8 cellular contexts compared by ENCODE assay signal in the genomic region with DNA sequence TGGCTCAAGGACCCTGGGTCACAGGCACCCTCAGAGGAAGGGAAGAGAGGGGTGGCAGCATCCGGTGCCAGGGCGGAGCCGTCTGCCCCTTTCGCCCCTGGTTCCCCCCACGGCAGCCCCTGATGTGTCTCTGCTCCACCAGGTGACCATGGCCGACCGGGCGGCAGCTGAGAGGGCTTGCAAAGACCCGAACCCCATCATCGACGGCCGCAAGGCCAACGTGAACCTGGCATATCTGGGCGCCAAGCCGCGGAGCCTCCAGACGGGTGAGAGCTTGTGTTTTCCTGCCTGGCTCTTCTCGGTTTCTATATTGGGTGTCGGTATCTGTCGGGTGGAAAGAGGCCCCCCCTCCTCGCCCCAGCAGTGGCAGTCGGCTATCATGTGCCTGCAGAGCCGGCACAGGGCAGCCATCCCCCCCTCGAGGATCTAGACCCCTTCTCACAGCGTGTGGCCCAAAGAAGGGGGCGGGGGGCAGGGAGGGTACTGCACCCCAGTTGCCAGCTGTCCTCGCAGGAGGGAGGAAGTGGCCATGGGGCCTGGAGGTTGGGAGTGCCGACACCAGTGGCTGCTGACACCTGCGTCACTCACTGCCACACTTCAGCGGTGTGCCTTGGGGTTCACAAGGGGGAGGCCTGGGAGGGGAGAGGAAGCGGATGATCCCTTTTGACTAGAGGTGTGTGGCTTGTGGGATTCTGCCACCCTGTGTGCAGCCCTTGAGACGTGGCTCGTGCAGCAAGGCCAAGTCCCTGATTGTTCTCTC. TPM values are rescaled to one million over a fixed set of nuclear protein-coding genes. Genes with fewer than 3 reads are reported as not detected.
DNase-seq lines count a peak whose midpoint lies in the region; ATAC-seq, FAIRE-seq and TF ChIP-seq lines count a peak whose summit lies in the region.

No MANE protein-coding gene starts in this region.

- peak overlapping the region; percentile 96 for H3K4me3 ChIP-seq in CD8-positive, alpha-beta memory T cell (ENCODE audit: low read length)
- peak overlapping the region; percentile 76 for H3K4me3 ChIP-seq in HUES48 (ENCODE audit: low read depth, low read length)
- peak overlapping the region; percentile 60 to 94 (median 72) for H3K4me3 ChIP-seq in H1 (ENCODE audit: extremely low read depth in 1 of 4, insufficient read depth in 2 of 4, low read depth in 3 of 4, low read length in 4 of 4)
- H3K4me3 ChIP-seq in suprapubic skin: peak overlapping the region; percentile 79

- peaks cover 5% of the 10 kb centered on the region; the same call in 1 of the 2 replicates for H3K23me2 ChIP-seq in H1 (ENCODE audit: low read depth, low read length)

- H2BK15ac ChIP-seq in H1 (ENCODE audit: low read length): 0 out of 2 replicates have a peak overlapping the region, but pooled peaks have one; percentile 72

- peak overlapping the region; percentile 32 for H3K18ac ChIP-seq in H1 (ENCODE audit: extremely low read depth, low read length)

- peaks cover 23 to 28% of the 10 kb centered on the region in 2 experiments for H4K20me1 ChIP-seq in H1 (replicated peaks in 1 of 2; ENCODE audit: control insufficient read depth in 1 of 2, insufficient read depth in 2 of 2, low read length in 2 of 2)

- peak overlapping the region; percentile 71 for H4K8ac ChIP-seq in H1 (ENCODE audit: extremely low read depth, insufficient read depth, low read length)

- peak; percentile 83 to 96 (median 95) for DNase-seq in CD8-positive, alpha-beta memory T cell
- DNase-seq in activated CD4-positive, alpha-beta memory T cell treated with anti-CD3 and anti-CD28 coated beads for 36 hours: peak; percentile 90
- DNase-seq in H1 (ENCODE audit: low read depth in 1 of 2, low spot score in 2 of 2) (no peak), suprapubic skin (ENCODE audit: low spot score in 2 of 2) (no peak), NCI-H187 treated with DMSO at 0.1 percent for 48 hours (lab: John Stamatoyannopoulos, UW) (no peak)
- peak; percentile 86 for DNase-seq in natural killer cell treated with Interleukin-12 subunit alpha and Interleukin-12 subunit beta and Interleukin-15 and Interleukin-18, amount 100 ng/mL, for 72 hours (ENCODE audit: low spot score)

- intact Hi-C loops in activated CD4-positive, alpha-beta memory T cell treated with anti-CD3 and anti-CD28 coated beads for 36 hours (cut with micrococcal nuclease): loop anchor here (1.0 to 10.0 kb wide), 5 partner anchors 41 to 1772 kb away; a partner anchor contains a TSS

- H3K4me1 ChIP-seq in CD8-positive, alpha-beta memory T cell (ENCODE audit: insufficient read depth, low read length): peaks cover 63% of the 10 kb centered on the region
- peaks cover 31% of the 10 kb centered on the region for H3K4me1 ChIP-seq in HUES48 (ENCODE audit: control insufficient read depth, insufficient read depth, low read length)
- peaks cover 5 to 27% (median 18%) of the 10 kb centered on the region in 4 experiments for H3K4me1 ChIP-seq in H1 (replicated peaks in 1 of 4; ENCODE audit: control insufficient read depth in 3 of 4, insufficient read depth in 4 of 4, low read length in 3 of 4)
- H3K4me1 ChIP-seq in suprapubic skin: peaks cover 62% of the 10 kb centered on the region

- POLR2A ChIA-PET in CD8-positive, alpha-beta memory T cell (lab: Charles Lee): interaction anchor here (0.5 to 3.1 kb wide), 15 partner anchors 12 to 1260 kb away, joined by 3 to 20 read pairs (median 5); a partner anchor contains a TSS
- POLR2A ChIA-PET in activated CD4-positive, alpha-beta memory T cell treated with anti-CD3 and anti-CD28 coated beads for 36 hours (lab: Charles Lee): interaction anchor here (0.7 to 1.4 kb wide), 5 partner anchors 20 to 1772 kb away, joined by 3 to 8 read pairs (median 4); a partner anchor contains a TSS
- POLR2A ChIA-PET in H1 (lab: Charles Lee; ENCODE audit: partially characterized antibody): interaction anchor here (0.7 to 3.2 kb wide), 9 partner anchors 8 to 119 kb away, joined by 3 to 11 read pairs (median 3); no protein-coding TSS in a partner anchor

- no peak overlapping the region for H2AK5ac ChIP-seq in H1 (ENCODE audit: low read depth, low read length)

- no peak overlapping the region for H2BK12ac ChIP-seq in H1 (ENCODE audit: low read depth, low read length)

- H3K4ac ChIP-seq in H1 (replicated peaks; ENCODE audit: insufficient read length, low read depth, low read length): peak overlapping the region; percentile 89

- CTCF ChIA-PET in CD8-positive, alpha-beta memory T cell (lab: Charles Lee): interaction anchor here (0.6 to 2.6 kb wide), 8 partner anchors 11 to 906 kb away, joined by 3 to 13 read pairs (median 6); no protein-coding TSS in a partner anchor
- CTCF ChIA-PET in activated CD4-positive, alpha-beta memory T cell treated with anti-CD3 and anti-CD28 coated beads for 36 hours (lab: Charles Lee): interaction anchor here (0.6 to 5.8 kb wide), 3 partner anchors 12 to 228 kb away, joined by 4 to 45 read pairs (median 11); no protein-coding TSS in a partner anchor
- CTCF ChIA-PET in H1 (lab: Charles Lee; ENCODE audit: partially characterized antibody): interaction anchor here (0.6 to 1.5 kb wide), 7 partner anchors 11 to 700 kb away, joined by 3 to 4 read pairs (median 3); no protein-coding TSS in a partner anchor

- no peak overlapping the region for H2BK20ac ChIP-seq in H1 (ENCODE audit: low read length)

- no peak overlapping the region for H3K56ac ChIP-seq in H1 (replicated peaks; ENCODE audit: insufficient read length, low read depth, low read length)

- peak; percentile 70 to 72 for ATAC-seq in natural killer cell treated with Interleukin-12 subunit alpha and Interleukin-12 subunit beta and Interleukin-15 and Interleukin-18, amount 100 ng/mL, for 72 hours
- no peak for ATAC-seq in GM21360 (IDR thresholded peaks at IDR 0.05; ENCODE audit: unreplicated experiment)

- peak overlapping the region; percentile 58 to 74 for H3K4me2 ChIP-seq in H1 (ENCODE audit: insufficient read depth in 1 of 2, low read depth in 2 of 2, low read length in 2 of 2)

- peaks cover 5 to 57% of the 10 kb centered on the region in 2 experiments; a peak in 3 of 4 replicates for H3K79me2 ChIP-seq in H1 (ENCODE audit: control insufficient read depth in 1 of 2, insufficient read depth in 2 of 2, low read length in 2 of 2)

- peaks cover 30% of the 10 kb centered on the region for H3K79me1 ChIP-seq in H1 (ENCODE audit: low read depth, low read length)

- no peak overlapping the region for H2BK120ac ChIP-seq in H1 (replicated peaks; ENCODE audit: low read depth, low read length)

- no peak for FAIRE-seq in H1 (lab: Jason Lieb, UNC)

- H4K91ac ChIP-seq in H1 (replicated peaks; ENCODE audit: insufficient read length, low read length): no peak overlapping the region

- no peak overlapping the region for H3K23ac ChIP-seq in H1 (ENCODE audit: insufficient read length)

- H3K27me3 Mint-ChIP-seq in CD8-positive, alpha-beta memory T cell: peaks cover 0 to 5% of the 10 kb centered on the region in 2 donors
- H3K27me3 Mint-ChIP-seq in activated CD4-positive, alpha-beta memory T cell treated with anti-CD3 and anti-CD28 coated beads for 36 hours: no peaks in the 10 kb centered on the region
- no peaks in the 10 kb centered on the region for H3K27me3 Mint-ChIP-seq in natural killer cell treated with Interleukin-12 subunit alpha and Interleukin-12 subunit beta and Interleukin-15 and Interleukin-18, amount 100 ng/mL, for 72 hours

- peak overlapping the region; percentile 68; the same call in 1 of the 2 replicates for H2BK5ac ChIP-seq in H1 (ENCODE audit: low read depth, low read length)

- H2AFZ ChIP-seq in H1 (ENCODE audit: low read length): no peak overlapping the region

- H3K4me3 Mint-ChIP-seq in CD8-positive, alpha-beta memory T cell: peak overlapping the region; percentile 74 to 99 (median 91)
- peak overlapping the region; percentile 95 for H3K4me3 Mint-ChIP-seq in activated CD4-positive, alpha-beta memory T cell treated with anti-CD3 and anti-CD28 coated beads for 36 hours
- H3K4me3 Mint-ChIP-seq in natural killer cell treated with Interleukin-12 subunit alpha and Interleukin-12 subunit beta and Interleukin-15 and Interleukin-18, amount 100 ng/mL, for 72 hours: peak overlapping the region; percentile 93

- no peaks in the 10 kb centered on the region for H3K27me3 ChIP-seq in CD8-positive, alpha-beta memory T cell (ENCODE audit: insufficient read depth, low read length, poor library complexity, severe bottlenecking)
- H3K27me3 ChIP-seq in HUES48 (ENCODE audit: control insufficient read depth, insufficient read depth, low read length) (no peaks in the 10 kb centered on the region), H1 (replicated peaks in 1 of 4; ENCODE audit: control insufficient read depth in 3 of 4, extremely low read depth in 1 of 4, insufficient read depth in 3 of 4, low read length in 3 of 4) (peaks cover 0 to 10% (median 4%) of the 10 kb centered on the region in 4 experiments; a peak in 4 of 7 replicates), suprapubic skin (no peaks in the 10 kb centered on the region)

- 81% methylated on average over 27 of the region's 33 CpGs; no CpG with 5 or more reads in 1 of the 2 experiments for WGBS in H1 (ENCODE audit: extremely low coverage in 1 of 2, insufficient coverage in 1 of 2, insufficient read length in 1 of 2, insufficient replicate concordance in 2 of 2, low coverage in 1 of 2, low lambda C conversion rate in 2 of 2, missing lambda C conversion rate in 1 of 2), 2 experiments
- WGBS in suprapubic skin: 33% methylated on average over 8 of the region's 33 CpGs

- TF ChIP-seq POLR2A in H1 (IDR thresholded peaks at IDR 0.05; ENCODE audit: control extremely low read depth in 1 of 2, low read depth in 2 of 2, low read length in 2 of 2) (no peak), suprapubic skin (IDR thresholded peaks at IDR 0.05) (no peak)

- TF ChIP-seq CTCF in H1 (IDR thresholded peaks at IDR 0.05; ENCODE audit: control extremely low read depth in 1 of 3, insufficient read depth in 1 of 3, low read depth in 1 of 3, low read length in 3 of 3): no peak
- no peak for TF ChIP-seq CTCF in suprapubic skin (IDR thresholded peaks at IDR 0.05)

- peaks cover 45% of the 10 kb centered on the region for H3K36me3 ChIP-seq in CD8-positive, alpha-beta memory T cell (ENCODE audit: insufficient read depth, low read length)
- H3K36me3 ChIP-seq in HUES48 (ENCODE audit: control insufficient read depth, insufficient read depth, low read length) (peaks cover 46% of the 10 kb centered on the region), H1 (ENCODE audit: control insufficient read depth in 2 of 4, insufficient read depth in 4 of 4, low read length in 3 of 4) (peaks cover 10 to 38% (median 19%) of the 10 kb centered on the region in 4 experiments; a peak in 7 of 8 replicates), suprapubic skin (peaks cover 10% of the 10 kb centered on the region)

- H3K14ac ChIP-seq in H1 (ENCODE audit: insufficient read length): no peak overlapping the region

- no peak for TF ChIP-seq RAD21 in H1 (IDR thresholded peaks at IDR 0.05 in 1 of 2, conservative IDR thresholded peaks at IDR 0.05 in 1 of 2; ENCODE audit: low read depth in 2 of 2, low read length in 2 of 2)

- peaks cover 11 to 58% (median 12%) of the 10 kb centered on the region in 3 donors for H3K36me3 Mint-ChIP-seq in CD8-positive, alpha-beta memory T cell
- H3K36me3 Mint-ChIP-seq in activated CD4-positive, alpha-beta memory T cell treated with anti-CD3 and anti-CD28 coated beads for 36 hours: peaks cover 55% of the 10 kb centered on the region
- peaks cover 5% of the 10 kb centered on the region for H3K36me3 Mint-ChIP-seq in natural killer cell treated with Interleukin-12 subunit alpha and Interleukin-12 subunit beta and Interleukin-15 and Interleukin-18, amount 100 ng/mL, for 72 hours

- H3K27ac ChIP-seq in CD8-positive, alpha-beta memory T cell (ENCODE audit: low read depth, low read length): peak overlapping the region; percentile 96
- no peak overlapping the region for H3K27ac ChIP-seq in HUES48 (ENCODE audit: low read depth, low read length)
- no peak overlapping the region for H3K27ac ChIP-seq in H1 (ENCODE audit: low read depth, low read length)
- peak overlapping the region; percentile 31 for H3K27ac ChIP-seq in suprapubic skin

- H3K9me3 ChIP-seq in CD8-positive, alpha-beta memory T cell (ENCODE audit: low read length): no peaks in the 10 kb centered on the region
- H3K9me3 ChIP-seq in HUES48 (ENCODE audit: control insufficient read depth, insufficient read depth, low read length) (no peaks in the 10 kb centered on the region), H1 (ENCODE audit: insufficient read depth in 2 of 2, low read depth in 1 of 2, low read length in 1 of 2) (no peaks in the 10 kb centered on the region), suprapubic skin (no peaks in the 10 kb centered on the region)

- peak overlapping the region; percentile 90 to 100 (median 99) for H3K27ac Mint-ChIP-seq in CD8-positive, alpha-beta memory T cell
- peak overlapping the region; percentile 97 for H3K27ac Mint-ChIP-seq in activated CD4-positive, alpha-beta memory T cell treated with anti-CD3 and anti-CD28 coated beads for 36 hours
- H3K27ac Mint-ChIP-seq in natural killer cell treated with Interleukin-12 subunit alpha and Interleukin-12 subunit beta and Interleukin-15 and Interleukin-18, amount 100 ng/mL, for 72 hours: peak overlapping the region; percentile 79

- 0 out of 2 replicates have a peak overlapping the region, but pooled peaks have one; percentile 54 for H3K9ac ChIP-seq in HUES48 (ENCODE audit: low read depth, low read length)
- H3K9ac ChIP-seq in H1 (replicated peaks in 1 of 4; ENCODE audit: extremely low read depth in 1 of 4, low read depth in 3 of 4, low read length in 3 of 4): peak overlapping the region in 1 of 4 experiments; percentile 56; a peak in 1 of 7 replicates

- no peaks in the 10 kb centered on the region for H3K9me3 Mint-ChIP-seq in CD8-positive, alpha-beta memory T cell
- H3K9me3 Mint-ChIP-seq in activated CD4-positive, alpha-beta memory T cell treated with anti-CD3 and anti-CD28 coated beads for 36 hours: no peaks in the 10 kb centered on the region
- no peaks in the 10 kb centered on the region for H3K9me3 Mint-ChIP-seq in natural killer cell treated with Interleukin-12 subunit alpha and Interleukin-12 subunit beta and Interleukin-15 and Interleukin-18, amount 100 ng/mL, for 72 hours

- no peak overlapping the region for H4K5ac ChIP-seq in H1 (ENCODE audit: insufficient read length, low read depth, low read length)

- TF ChIP-seq EP300 in H1 (IDR thresholded peaks at IDR 0.05; ENCODE audit: borderline replicate concordance in 1 of 2, low read depth in 2 of 2, low read length in 2 of 2) (no peak), suprapubic skin (IDR thresholded peaks at IDR 0.05) (no peak)

- peaks cover 60 to 73% (median 60%) of the 10 kb centered on the region in 3 donors for H3K4me1 Mint-ChIP-seq in CD8-positive, alpha-beta memory T cell
- peaks cover 56% of the 10 kb centered on the region for H3K4me1 Mint-ChIP-seq in activated CD4-positive, alpha-beta memory T cell treated with anti-CD3 and anti-CD28 coated beads for 36 hours (ENCODE audit: low read depth)
- H3K4me1 Mint-ChIP-seq in natural killer cell treated with Interleukin-12 subunit alpha and Interleukin-12 subunit beta and Interleukin-15 and Interleukin-18, amount 100 ng/mL, for 72 hours (ENCODE audit: low read depth in 2 of 2): peaks cover 47 to 62% of the 10 kb centered on the region in 2 donors

RNA-seq across cellular contexts. Expression of a gene that starts 1.5 kb away (rescaled TPM):
- 100 to 1,000 TPM; 101 to 107 TPM for total RNA-seq in CD8-positive, alpha-beta memory T cell
- 94.4 TPM for polyA plus RNA-seq in CD8-positive, alpha-beta memory T cell
- 10 to 100 TPM; 73.4 to 77.3 TPM for total RNA-seq in activated CD4-positive, alpha-beta memory T cell treated with anti-CD3 and anti-CD28 coated beads for 36 hours
- total RNA-seq in H1 (2021; fragmentation: NEBNext Ultra II Directional; extraction: Animal tissue kit (Norgen Biotek cat#: 25700)): 57.7 and 60.1 TPM in 2 replicates
- polyA plus RNA-seq in H1 (2011; rRNA removed): 109 and 131 TPM in 2 replicates
- polyA plus RNA-seq in H1 (2011; cell fraction: cytosol; rRNA removed): 71.9 TPM
- polyA plus RNA-seq in H1 (2011; cell fraction: nucleus; rRNA removed): 75.2 TPM
- 32.3 to 58.0 TPM (median 56.1 TPM) in 4 replicates for polyA plus RNA-seq in H1 (2012, experiment 1 of 2)
- 61.6 TPM for polyA plus RNA-seq in H1 (2012, experiment 2 of 2)
- 53.7 TPM for polyA plus RNA-seq in H1 (2013, experiment 1 of 2)
- polyA plus RNA-seq in H1 (2013, experiment 2 of 2): 52.7 TPM
- 16.3 and 19.0 TPM in 2 replicates for polyA minus RNA-seq in H1 (2011; rRNA and poly(A)+ RNA removed)
- 49.0 TPM for polyA minus RNA-seq in H1 (2011; cell fraction: cytosol; rRNA and poly(A)+ RNA removed)
- 23.7 TPM for polyA minus RNA-seq in H1 (2011; cell fraction: nucleus; rRNA and poly(A)+ RNA removed)
- total RNA-seq in natural killer cell treated with Interleukin-12 subunit alpha and Interleukin-12 subunit beta and Interleukin-15 and Interleukin-18, amount 100 ng/mL, for 72 hours: 10 to 100 TPM; 18.3 to 29.2 TPM
- total RNA-seq in suprapubic skin: 10 to 100 TPM in 3 of 4 donors, 1 to 10 TPM in 1; 8.7 to 16.7 (median 12.8) TPM

RNA-seq across cellular contexts. Expression of a gene that starts 41.6 kb away (rescaled TPM):
- 10 to 100 TPM; 50.2 to 52.8 TPM for total RNA-seq in CD8-positive, alpha-beta memory T cell
- polyA plus RNA-seq in CD8-positive, alpha-beta memory T cell: 40.7 TPM
- total RNA-seq in activated CD4-positive, alpha-beta memory T cell treated with anti-CD3 and anti-CD28 coated beads for 36 hours: 10 to 100 TPM; 33.7 to 38.2 TPM
- 33.0 and 35.9 TPM in 2 replicates for total RNA-seq in H1 (2021; fragmentation: NEBNext Ultra II Directional; extraction: Animal tissue kit (Norgen Biotek cat#: 25700))
- 44.9 and 58.8 TPM in 2 replicates for polyA plus RNA-seq in H1 (2011; rRNA removed)
- polyA plus RNA-seq in H1 (2011; cell fraction: cytosol; rRNA removed): 50.7 TPM
- 39.7 TPM for polyA plus RNA-seq in H1 (2011; cell fraction: nucleus; rRNA removed)
- polyA plus RNA-seq in H1 (2012, experiment 1 of 2): 38.3 to 45.8 TPM (median 41.2 TPM) in 4 replicates
- polyA plus RNA-seq in H1 (2012, experiment 2 of 2): 20.3 TPM
- polyA plus RNA-seq in H1 (2013, experiment 1 of 2): 20.4 TPM
- 17.4 TPM for polyA plus RNA-seq in H1 (2013, experiment 2 of 2)
- polyA minus RNA-seq in H1 (2011; rRNA and poly(A)+ RNA removed): 69.3 and 70.1 TPM in 2 replicates
- polyA minus RNA-seq in H1 (2011; cell fraction: cytosol; rRNA and poly(A)+ RNA removed): 23.9 TPM
- polyA minus RNA-seq in H1 (2011; cell fraction: nucleus; rRNA and poly(A)+ RNA removed): 69.1 TPM
- total RNA-seq in natural killer cell treated with Interleukin-12 subunit alpha and Interleukin-12 subunit beta and Interleukin-15 and Interleukin-18, amount 100 ng/mL, for 72 hours: 10 to 100 TPM; 43.6 to 86.0 TPM
- 10 to 100 TPM; 31.2 to 45.1 (median 37.2) TPM for total RNA-seq in suprapubic skin

Comparison
In these comparisons a context has a peak if more than half of its experiments do, and no peak if none do; other contexts are left out.
1. DNase-seq: peak in CD8-positive, alpha-beta memory T cell (5 of 5), activated CD4-positive, alpha-beta memory T cell treated with anti-CD3 and anti-CD28 coated beads for 36 hours (single experiment) and natural killer cell treated with Interleukin-12 subunit alpha and Interleukin-12 subunit beta and Interleukin-15 and Interleukin-18, amount 100 ng/mL, for 72 hours (single experiment); none in H1 (0 of 2), suprapubic skin (0 of 2) and NCI-H187 treated with DMSO at 0.1 percent for 48 hours (single experiment).
2. H3K27ac ChIP-seq: peak in CD8-positive, alpha-beta memory T cell (single experiment) and suprapubic skin (single experiment); none in HUES48 (single experiment) and H1 (single experiment).
3. Peak in every context shown above with its lines, with median percentiles within 50 percentile points of each other: H3K4me3 ChIP-seq, H3K27ac Mint-ChIP-seq and H3K4me3 Mint-ChIP-seq.